8 cellular contexts compared by ENCODE assay signal in genomic region chr2:152715854-152716428, GRCh38. TPM values are rescaled to one million over a fixed set of nuclear protein-coding genes. Genes with fewer than 3 reads are reported as not detected.
DNase-seq lines count a peak whose midpoint lies in the region; ATAC-seq, FAIRE-seq and TF ChIP-seq lines count a peak whose summit lies in the region.

No MANE protein-coding gene starts in this region.

- peaks cover 17% of the 10 kb centered on the region for H3K36me3 ChIP-seq in CD4-positive, alpha-beta memory T cell (ENCODE audit: insufficient read depth, low read length)

- CTCF ChIA-PET in CD4-positive, alpha-beta memory T cell (lab: Charles Lee; ENCODE audit: partially characterized antibody) = interaction anchor here (0.9 to 3.1 kb wide), 5 partner anchors 11 to 540 kb away, joined by 5 to 12 read pairs (median 6); partner anchors contain the start of gene STAM2
- CTCF ChIA-PET in RWPE1 (lab: Yijun Ruan, JAX) = interaction anchor here (0.6 to 1.0 kb wide), 4 partner anchors 14 to 55 kb away, joined by 3 to 4 read pairs (median 3); no protein-coding TSS in a partner anchor

- peaks cover 41 to 87% (median 59%) of the 10 kb centered on the region in 4 donors for H3K4me1 Mint-ChIP-seq in CD4-positive, alpha-beta memory T cell
- peaks cover 36% of the 10 kb centered on the region for H3K4me1 Mint-ChIP-seq in nephron

- H3K27me3 Mint-ChIP-seq in CD4-positive, alpha-beta memory T cell = peaks cover 0 to 2% of the 10 kb centered on the region in 2 donors
- H3K27me3 Mint-ChIP-seq in nephron (ENCODE audit: low read depth) = no peaks in the 10 kb centered on the region

- H3K4me1 ChIP-seq in CD4-positive, alpha-beta memory T cell (ENCODE audit: insufficient read depth, low read length) = peaks cover 67% of the 10 kb centered on the region

- peak overlapping the region; percentile 42 to 99 (median 95) for H3K27ac Mint-ChIP-seq in CD4-positive, alpha-beta memory T cell
- peak overlapping the region; percentile 93 to 100 (median 98) for H3K27ac Mint-ChIP-seq in nephron

- TF ChIP-seq CTCF in RWPE1 (conservative IDR thresholded peaks at IDR 0.05; ENCODE audit: low read depth) (peak; percentile 71), nephron (IDR thresholded peaks at IDR 0.05; ENCODE audit: unreplicated experiment in 3 of 3) (peak; percentile 29 to 51 (median 30))

- peak in 1 of 5 donors; percentile 17 for DNase-seq in CD4-positive, alpha-beta memory T cell
- DNase-seq in GM19239 (ENCODE audit: insufficient read length, low spot score) = no peak
- DNase-seq in RWPE1 (ENCODE audit: low spot score) = peak; percentile 44
- peak; percentile 58 for DNase-seq in dermis blood vessel endothelial cell
- DNase-seq in putamen (ENCODE audit: low spot score) = no peak
- DNase-seq in DMS153 (lab: John Stamatoyannopoulos, UW) = no peak

- peaks cover 0 to 3% (median 0%) of the 10 kb centered on the region in 8 donors for H3K9me3 Mint-ChIP-seq in CD4-positive, alpha-beta memory T cell
- no peaks in the 10 kb centered on the region for H3K9me3 Mint-ChIP-seq in nephron

- H3K4me3 Mint-ChIP-seq in CD4-positive, alpha-beta memory T cell = peak overlapping the region; percentile 97 to 100 (median 99)
- H3K4me3 Mint-ChIP-seq in nephron = peak overlapping the region; percentile 98 to 99 (median 99)

- peak overlapping the region; percentile 96 for H3K27ac ChIP-seq in CD4-positive, alpha-beta memory T cell (ENCODE audit: low read depth, low read length)
- no peak overlapping the region for H3K27ac ChIP-seq in RWPE1

- peak overlapping the region; percentile 89 to 94 for H3K4me3 ChIP-seq in CD4-positive, alpha-beta memory T cell (ENCODE audit: low read length in 2 of 2)

- POLR2A ChIA-PET in CD4-positive, alpha-beta memory T cell (lab: Charles Lee; ENCODE audit: partially characterized antibody) = interaction anchor here (2.7 to 3.6 kb wide), 3 partner anchors 13 to 540 kb away, joined by 16 to 50 read pairs (median 25); partner anchors contain the start of gene STAM2
- POLR2A ChIA-PET in RWPE1 (lab: Yijun Ruan, JAX; ENCODE audit: low non-redundant PET) = no interaction called here

- intact Hi-C loops in CD4-positive, alpha-beta memory T cell (cut with micrococcal nuclease) = loop anchor here (2.0 to 5.0 kb wide), 3 partner anchors 17 to 1454 kb away; partner anchors contain the start of gene RBM43

- H3K9me3 ChIP-seq in CD4-positive, alpha-beta memory T cell (ENCODE audit: control insufficient read depth in 1 of 2, low read length in 2 of 2) = no peaks in the 10 kb centered on the region

- H3K36me3 Mint-ChIP-seq in CD4-positive, alpha-beta memory T cell = peaks cover 19 to 67% of the 10 kb centered on the region in 2 donors
- peaks cover 45% of the 10 kb centered on the region for H3K36me3 Mint-ChIP-seq in nephron (ENCODE audit: low read depth)

- no peak for ATAC-seq in HG02759 (IDR thresholded peaks at IDR 0.05; ENCODE audit: unreplicated experiment)

- no peaks in the 10 kb centered on the region for H3K27me3 ChIP-seq in CD4-positive, alpha-beta memory T cell (ENCODE audit: insufficient read depth, low read length)

- peak; percentile 18 for FAIRE-seq in GM19239 (lab: Jason Lieb, UNC)

RNA-seq across cellular contexts. Expression of gene PRPF40A, which starts 1.3 kb away (rescaled TPM):
- total RNA-seq in CD4-positive, alpha-beta memory T cell = 100 to 1,000 TPM in 1 of 2 experiments, 10 to 100 TPM in 1; 95.0 to 105 TPM
- 100 to 1,000 TPM in 1 of 2 donors, 10 to 100 TPM in 1; 70.5 to 129 TPM for polyA plus RNA-seq in CD4-positive, alpha-beta memory T cell
- 134 and 159 TPM in 2 replicates for total RNA-seq in dermis blood vessel endothelial cell

RNA-seq across cellular contexts. Expression of gene ARL6IP6, which starts 2.5 kb away (rescaled TPM):
- 10 to 100 TPM; 21.4 to 22.7 TPM for total RNA-seq in CD4-positive, alpha-beta memory T cell
- polyA plus RNA-seq in CD4-positive, alpha-beta memory T cell = 10 to 100 TPM; 27.6 to 42.6 TPM
- total RNA-seq in dermis blood vessel endothelial cell = 29.6 and 41.4 TPM in 2 replicates

Comparison
In these comparisons a context has a peak if more than half of its experiments do, and no peak if none do; other contexts are left out.
1. DNase-seq: peak in RWPE1 (single experiment) and dermis blood vessel endothelial cell (single experiment); none in GM19239 (single experiment), putamen (single experiment) and DMS153 (single experiment).